Comparison of ENCODE assay signal across 16 cellular contexts in the genomic region with DNA sequence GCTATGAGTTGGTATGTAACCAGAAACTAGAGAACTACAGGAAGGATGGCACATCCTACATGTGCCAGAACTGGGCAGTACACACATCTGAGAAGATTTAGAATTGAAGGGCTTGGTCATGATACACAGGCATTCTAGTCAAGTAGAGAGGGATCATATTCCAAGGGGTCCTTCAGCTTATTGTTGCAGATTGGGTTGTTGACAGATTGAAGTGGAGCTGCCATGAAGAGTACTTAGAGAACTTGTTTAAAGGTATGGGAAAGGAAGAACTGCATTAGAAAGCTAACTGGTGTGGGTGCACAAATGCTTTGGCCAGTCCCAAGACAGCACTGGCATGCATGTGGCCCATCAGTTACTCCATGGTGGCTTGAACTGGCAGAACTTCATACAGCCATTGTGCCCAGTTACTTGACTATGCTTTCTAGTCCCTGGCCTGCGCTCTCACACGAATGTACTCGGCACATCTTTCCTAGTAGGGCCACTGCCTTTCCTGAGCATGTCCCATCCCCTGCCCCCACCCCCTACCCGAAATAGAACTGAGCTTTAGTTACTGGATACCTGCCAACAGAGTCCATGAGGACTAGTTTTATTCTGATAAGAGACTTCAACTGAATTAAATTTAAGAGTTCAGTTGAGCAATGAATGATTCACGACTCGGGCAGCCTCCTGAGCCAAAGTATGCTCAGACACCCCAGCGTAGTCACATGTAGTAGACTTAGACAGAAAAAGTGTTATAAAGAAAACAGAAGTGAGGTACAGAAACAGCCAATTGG.
A peak's percentile ranks its signal among the peaks of the same experiment; 100 is the strongest.
DNase-seq lines count a peak whose midpoint lies in the region; ATAC-seq and TF ChIP-seq lines count a peak whose summit lies in the region.
"Had no signal": no experiment of that assay in that cellular context is flagged by ENCODE, and none has a peak within 500 bp of the region (broad histone marks: within the 10 kb centered on the region; RNA-seq: fewer than 3 reads in every experiment).

No MANE protein-coding gene starts in this region.

- DNase-seq in AG20443 (ENCODE audit: low spot score): peak; percentile 34
- peak; percentile 31 to 32 for DNase-seq in NCI-H187 (lab: John Stamatoyannopoulos, UW)
- peak; percentile 74 for DNase-seq in choroid plexus epithelial cell (ENCODE audit: low read depth)
- peak; percentile 62 for DNase-seq in iris pigment epithelial cell (ENCODE audit: low read depth)
- no peak for DNase-seq in dermis blood vessel endothelial cell
- DNase-seq in COLO829 (ENCODE audit: low spot score): no peak
- no peak for DNase-seq in SIG-M5 treated with dmso at 0.1 percent for 504 hours (lab: John Stamatoyannopoulos, UW; ENCODE audit: unreplicated experiment)
- DNase-seq: activated CD4-positive, alpha-beta T cell treated with anti-CD3 and anti-CD28 coated beads, Interleukin-2, amount 50 U/mL, for 4 hours; anterior cingulate cortex; kidney glomerular epithelial cell; naive B cell; NCI-H1694 treated with DMSO at 0.1 percent for 48 hours; T1000 had no signal

- no peak for ATAC-seq in GM19463 (IDR thresholded peaks at IDR 0.05; ENCODE audit: unreplicated experiment)

- TF ChIP-seq CTCF in choroid plexus epithelial cell (conservative IDR thresholded peaks at IDR 0.05; ENCODE audit: low read depth, low read length): no peak

- H3K4me3 ChIP-seq in choroid plexus epithelial cell (ENCODE audit: low read depth, low read length): no peak overlapping the region
- H3K4me3 ChIP-seq: prostate gland, suprapubic skin had no signal

Comparison
In these comparisons a context has a peak if more than half of its experiments do, and no peak if none do; other contexts are left out.
1. DNase-seq: peak in AG20443 (single experiment), NCI-H187 (2 of 2), choroid plexus epithelial cell (single experiment) and iris pigment epithelial cell (single experiment); none in dermis blood vessel endothelial cell (single experiment), COLO829 (single experiment) and SIG-M5 treated with dmso at 0.1 percent for 504 hours (single experiment).